ENCODE assay signal across 18 cellular contexts in the genomic region with DNA sequence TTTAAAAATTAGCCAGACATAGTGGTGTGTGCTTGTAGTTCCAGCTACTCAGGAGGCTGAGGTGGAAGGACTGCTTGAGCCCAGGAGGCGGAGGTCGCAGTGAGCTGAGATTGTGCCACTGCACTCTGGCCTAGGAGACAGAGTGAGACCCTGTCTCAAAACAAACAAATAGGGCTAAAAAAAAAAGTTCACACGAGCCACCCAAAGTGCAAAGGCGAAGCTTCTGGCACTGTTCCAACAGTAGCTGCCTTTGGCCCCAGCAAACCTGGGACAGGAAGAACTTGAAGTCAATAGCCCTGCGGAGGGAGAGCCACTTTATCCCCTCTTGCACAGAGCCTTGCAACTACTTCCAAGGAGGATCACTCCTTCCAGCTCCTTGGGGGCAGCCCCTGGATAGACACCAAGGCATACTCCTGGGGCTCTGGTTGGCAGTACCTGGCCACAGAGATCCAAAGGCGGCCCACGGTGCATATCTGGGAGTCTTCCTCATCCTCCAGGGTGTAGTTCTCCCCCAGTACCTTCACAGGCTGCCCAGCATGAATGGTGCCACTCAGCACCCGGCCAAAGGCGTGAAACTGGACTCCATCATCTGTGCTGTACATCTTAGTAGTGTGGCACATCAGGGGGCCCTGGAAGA. TPM values are rescaled to one million over a fixed set of nuclear protein-coding genes. Genes with fewer than 3 reads are reported as not detected.
DNase-seq lines count a peak whose midpoint lies in the region; ATAC-seq, FAIRE-seq and TF ChIP-seq lines count a peak whose summit lies in the region.
"Had no signal": no experiment of that assay in that cellular context is flagged by ENCODE, and none has a peak within 500 bp of the region (broad histone marks: within the 10 kb centered on the region; RNA-seq: fewer than 3 reads in every experiment).

No MANE protein-coding gene starts in this region.

- no peak for DNase-seq in H54 (ENCODE audit: insufficient read length, low spot score)
- no peak for DNase-seq in K562 (ENCODE audit: extremely low read depth in 1 of 4, low spot score in 3 of 4)
- DNase-seq in left lobe of liver (ENCODE audit: low spot score): no peak
- no peak for DNase-seq in upper lobe of right lung
- DNase-seq in DMS79 (lab: John Stamatoyannopoulos, UW): no peak
- no peak for DNase-seq in GM20000 (ENCODE audit: low spot score)
- DNase-seq: CD8-positive, alpha-beta T cell; COR-L47; DMS153; GF-D8; GOT3; KG1 had no signal

- in situ Hi-C loops in K562 (cut with MboI): no loop called here

- no peak overlapping the region for H3K27ac ChIP-seq in K562 (ENCODE audit: extremely low read depth, low read depth, low read length)
- H3K27ac ChIP-seq in upper lobe of right lung: peak overlapping the region; percentile 3
- H3K27ac ChIP-seq: A549 had no signal

- TF ChIP-seq CTCF in K562 (IDR thresholded peaks at IDR 0.05 in 2 of 3, conservative IDR thresholded peaks at IDR 0.05 in 1 of 3; ENCODE audit: insufficient read depth in 2 of 3, low read depth in 1 of 3, low read length in 3 of 3): no peak
- TF ChIP-seq CTCF in upper lobe of right lung (IDR thresholded peaks at IDR 0.05): no peak
- no peak for TF ChIP-seq CTCF in GM20000 (IDR thresholded peaks at IDR 0.05; ENCODE audit: extremely low read depth, missing control alignments)

- peaks cover 93% of the 10 kb centered on the region for H3K36me3 ChIP-seq in K562 (ENCODE audit: control insufficient read depth, insufficient read depth, low read length)
- peaks cover 93% of the 10 kb centered on the region for H3K36me3 ChIP-seq in upper lobe of right lung

- WGBS in K562 (ENCODE audit: insufficient coverage, low coverage, missing lambda C conversion rate): 96% methylated on average over 9 of the region's 9 CpGs

- no peak for FAIRE-seq in H54 (lab: Jason Lieb, UNC)
- no peak for FAIRE-seq in K562 (lab: Jason Lieb, UNC)
- FAIRE-seq: A549, D721Med had no signal

- H3K4me2 ChIP-seq in K562 (ENCODE audit: insufficient read depth, low read length): no peak overlapping the region
- H3K4me2 ChIP-seq: A549 had no signal

- intact Hi-C loops in K562 (cut with micrococcal nuclease) (no loop called here), upper lobe of right lung (cut with DNase I) (no loop called here)

- no peaks in the 10 kb centered on the region for H3K79me2 ChIP-seq in K562 (ENCODE audit: control insufficient read depth, insufficient read depth, low read length)

- ATAC-seq in K562: no peak
- ATAC-seq in left lobe of liver: peak; percentile 47
- no peak for ATAC-seq in upper lobe of right lung
- no peak for ATAC-seq in GM19397 (IDR thresholded peaks at IDR 0.05; ENCODE audit: unreplicated experiment)
- ATAC-seq: A549; CD8-positive, alpha-beta T cell had no signal

- TF ChIP-seq RAD21 in K562 (CRISPR knock-in tag; conservative IDR thresholded peaks at IDR 0.05 in 1 of 2, IDR thresholded peaks at IDR 0.05 in 1 of 2): no peak

- H3K9ac ChIP-seq in K562 (ENCODE audit: insufficient read depth in 1 of 2, low read depth in 2 of 2, low read length in 2 of 2): no peak overlapping the region

- no peak overlapping the region for H3K4me3 ChIP-seq in K562
- H3K4me3 ChIP-seq in upper lobe of right lung: no peak overlapping the region
- H3K4me3 ChIP-seq: A549, HAP-1 had no signal

- H2AFZ ChIP-seq in K562 (ENCODE audit: low read depth, low read length): no peak overlapping the region

- POLR2A ChIA-PET in K562 (lab: Yijun Ruan, JAX): interaction anchor here (0.7 to 1.4 kb wide), 5 partner anchors 11 to 82 kb away, joined by 3 to 4 read pairs (median 3); no protein-coding TSS in a partner anchor

- TF ChIP-seq POLR2A in H54 (IDR thresholded peaks at IDR 0.05; ENCODE audit: low read depth, low read length): peak; percentile 12; the same call in 1 of the 2 replicates
- TF ChIP-seq POLR2A in K562 (conservative IDR thresholded peaks at IDR 0.05): no peak

- no peak for TF ChIP-seq EP300 in K562 (IDR thresholded peaks at IDR 0.05; ENCODE audit: low read length)

- no TSS peak for BruUV-seq in K562 (replicated peaks; lab: Mats Ljungman, UMichigan)

- H3K9me3 ChIP-seq in K562 (replicated peaks; ENCODE audit: control insufficient read depth, insufficient read depth, low read depth, low read length) (no peaks in the 10 kb centered on the region), upper lobe of right lung (no peaks in the 10 kb centered on the region)
- H3K9me3 ChIP-seq: A549, HAP-1 had no signal

- H3K27me3 ChIP-seq in K562 (ENCODE audit: control insufficient read depth in 2 of 2, insufficient read depth in 2 of 2, low read length in 2 of 2) (no peaks in the 10 kb centered on the region), upper lobe of right lung (no peaks in the 10 kb centered on the region)

- H4K20me1 ChIP-seq in K562 (replicated peaks; ENCODE audit: control insufficient read depth, insufficient read depth, low read length): peaks cover 8% of the 10 kb centered on the region; the same call in 1 of the 2 replicates

- H3K4me1 ChIP-seq in K562 (replicated peaks in 1 of 2; ENCODE audit: control insufficient read depth in 2 of 2, insufficient read depth in 2 of 2, low read length in 2 of 2) (no peaks in the 10 kb centered on the region), upper lobe of right lung (no peaks in the 10 kb centered on the region)
- H3K4me1 ChIP-seq: A549, HAP-1 had no signal

- CTCF ChIA-PET in K562 (lab: Yijun Ruan, JAX; ENCODE audit: low intra/inter-chr PET ratio): interaction anchor here (5.4 kb wide), 1 partner anchor 88 kb away, joined by 24 read pairs; no protein-coding TSS in a partner anchor

- no peaks in the 10 kb centered on the region for H3K9me1 ChIP-seq in K562 (ENCODE audit: control insufficient read depth, insufficient read depth, low read length)

RNA-seq across cellular contexts. Expression of a gene that starts 14.7 kb away (rescaled TPM):
- total RNA-seq in K562 (2011; cell fraction: chromatin; rRNA removed; ENCODE audit: low replicate concordance): not detected in 2 replicates
- not detected in 2 replicates for total RNA-seq in K562 (2011; cell fraction: nucleolus; rRNA removed)
- total RNA-seq in K562 (2011; cell fraction: nucleoplasm; rRNA removed): not detected in 2 replicates
- total RNA-seq in K562 (2014; rRNA removed) (not detected in 2 replicates), K562 (2014; rRNA removed; fragmentation: Illumina TruSeq; extraction: Trizol) (not detected in 2 replicates), K562 (2015; rRNA removed; fragmentation: Illumina TruSeq; extraction: Trizol) (not detected in 2 replicates), K562 (2021) (not detected in 2 replicates), left lobe of liver (not detected), upper lobe of right lung (36.4 TPM)
- polyA plus RNA-seq in K562 (2011; rRNA removed) (not detected in 2 replicates), K562 (2014; fragmentation: Illumina TruSeq; extraction: Trizol) (not detected in 2 replicates), K562 (2014; fragmentation: Nextera tagmentation; extraction: Ambion mirVana) (not detected), K562 (2014; rRNA removed) (not detected in 2 replicates)
- polyA plus RNA-seq in K562 (2011; cell fraction: cytosol; rRNA removed): not detected in 2 replicates
- not detected in 2 replicates for polyA plus RNA-seq in K562 (2011; cell fraction: nucleus; rRNA removed)
- polyA plus RNA-seq in K562 (2012): 0.22 TPM in 1 of 2 replicates, not detected in the other
- polyA minus RNA-seq in K562 (2011; rRNA and poly(A)+ RNA removed): not detected in 2 replicates
- not detected in 2 replicates for polyA minus RNA-seq in K562 (2011; cell fraction: cytosol; rRNA and poly(A)+ RNA removed)
- not detected in 2 replicates for polyA minus RNA-seq in K562 (2011; cell fraction: nucleus; rRNA and poly(A)+ RNA removed)
- total RNA-seq: CD8-positive, alpha-beta T cell had no signal
- polyA plus RNA-seq: A549, BJ, CD14-positive monocyte had no signal

RNA-seq across cellular contexts. Expression of a gene that starts 32.3 kb away (rescaled TPM):
- total RNA-seq in K562 (2011; cell fraction: chromatin; rRNA removed; ENCODE audit: low replicate concordance): 1.8 and 2.2 TPM in 2 replicates
- total RNA-seq in K562 (2011; cell fraction: nucleolus; rRNA removed): 0.67 and 0.79 TPM in 2 replicates
- total RNA-seq in K562 (2011; cell fraction: nucleoplasm; rRNA removed): 1.0 and 3.1 TPM in 2 replicates
- total RNA-seq in K562 (2014; rRNA removed) (0.05 and 0.61 TPM in 2 replicates), K562 (2014; rRNA removed; fragmentation: Illumina TruSeq; extraction: Trizol) (0.15 and 0.19 TPM in 2 replicates), K562 (2015; rRNA removed; fragmentation: Illumina TruSeq; extraction: Trizol) (0.04 TPM in 2 replicates), K562 (2021) (0.33 and 0.58 TPM in 2 replicates), left lobe of liver (0.53 TPM), upper lobe of right lung (22.8 TPM)
- polyA plus RNA-seq in K562 (2011; rRNA removed) (0.66 and 1.4 TPM in 2 replicates), K562 (2014; fragmentation: Illumina TruSeq; extraction: Trizol) (0.18 and 0.28 TPM in 2 replicates), K562 (2014; fragmentation: Nextera tagmentation; extraction: Ambion mirVana) (under 1 TPM in 1 of 2 experiments, not detected in 1; 0.17 TPM), K562 (2014; rRNA removed) (0.04 and 0.20 TPM in 2 replicates)
- 0.62 and 0.97 TPM in 2 replicates for polyA plus RNA-seq in K562 (2011; cell fraction: cytosol; rRNA removed)
- polyA plus RNA-seq in K562 (2011; cell fraction: nucleus; rRNA removed): 0.31 and 0.67 TPM in 2 replicates
- 0.10 and 0.15 TPM in 2 replicates for polyA plus RNA-seq in K562 (2012)
- 0.54 and 2.7 TPM in 2 replicates for polyA minus RNA-seq in K562 (2011; rRNA and poly(A)+ RNA removed)
- polyA minus RNA-seq in K562 (2011; cell fraction: cytosol; rRNA and poly(A)+ RNA removed): 0.18 and 0.76 TPM in 2 replicates
- 0.22 and 0.27 TPM in 2 replicates for polyA minus RNA-seq in K562 (2011; cell fraction: nucleus; rRNA and poly(A)+ RNA removed)
- total RNA-seq: CD8-positive, alpha-beta T cell had no signal
- polyA plus RNA-seq: CD14-positive monocyte had no signal

RNA-seq across cellular contexts. Expression of a gene that starts 36.8 kb away (rescaled TPM):
- total RNA-seq in K562 (2011; cell fraction: chromatin; rRNA removed; ENCODE audit: low replicate concordance): 580 and 635 TPM in 2 replicates
- total RNA-seq in K562 (2011; cell fraction: nucleolus; rRNA removed): 198 and 214 TPM in 2 replicates
- 312 and 334 TPM in 2 replicates for total RNA-seq in K562 (2011; cell fraction: nucleoplasm; rRNA removed)
- total RNA-seq in K562 (2014; rRNA removed) (191 and 208 TPM in 2 replicates), K562 (2014; rRNA removed; fragmentation: Illumina TruSeq; extraction: Trizol) (233 and 253 TPM in 2 replicates), K562 (2015; rRNA removed; fragmentation: Illumina TruSeq; extraction: Trizol) (205 and 218 TPM in 2 replicates), K562 (2021) (234 and 245 TPM in 2 replicates), left lobe of liver (33.8 TPM), upper lobe of right lung (74.4 TPM)
- polyA plus RNA-seq in K562 (2011; rRNA removed) (287 and 362 TPM in 2 replicates), K562 (2014; fragmentation: Illumina TruSeq; extraction: Trizol) (222 and 225 TPM in 2 replicates), K562 (2014; fragmentation: Nextera tagmentation; extraction: Ambion mirVana) (100 to 1,000 TPM in 1 of 2 experiments, 10 to 100 TPM in 1; 65.8 to 116 TPM), K562 (2014; rRNA removed) (125 and 138 TPM in 2 replicates)
- 202 and 205 TPM in 2 replicates for polyA plus RNA-seq in K562 (2011; cell fraction: cytosol; rRNA removed)
- 245 and 269 TPM in 2 replicates for polyA plus RNA-seq in K562 (2011; cell fraction: nucleus; rRNA removed)
- polyA plus RNA-seq in K562 (2012): 126 and 176 TPM in 2 replicates
- 919 and 1,083 TPM in 2 replicates for polyA minus RNA-seq in K562 (2011; rRNA and poly(A)+ RNA removed)
- polyA minus RNA-seq in K562 (2011; cell fraction: cytosol; rRNA and poly(A)+ RNA removed): 160 and 168 TPM in 2 replicates
- polyA minus RNA-seq in K562 (2011; cell fraction: nucleus; rRNA and poly(A)+ RNA removed): 120 and 201 TPM in 2 replicates

RNA-seq across cellular contexts. Expression of a gene that starts 52.9 kb away (rescaled TPM):
- 1.1 and 2.2 TPM in 2 replicates for total RNA-seq in K562 (2011; cell fraction: chromatin; rRNA removed; ENCODE audit: low replicate concordance)
- total RNA-seq in K562 (2011; cell fraction: nucleolus; rRNA removed): 0.53 and 1.0 TPM in 2 replicates
- total RNA-seq in K562 (2011; cell fraction: nucleoplasm; rRNA removed): 0.95 and 1.5 TPM in 2 replicates
- total RNA-seq in K562 (2014; rRNA removed): 0.36 and 2.1 TPM in 2 replicates
- total RNA-seq in K562 (2014; rRNA removed; fragmentation: Illumina TruSeq; extraction: Trizol): 0.26 and 0.65 TPM in 2 replicates
- total RNA-seq in K562 (2015; rRNA removed; fragmentation: Illumina TruSeq; extraction: Trizol): 0.07 and 0.45 TPM in 2 replicates
- total RNA-seq in K562 (2021): 0.25 and 1.4 TPM in 2 replicates
- 0.54 and 0.61 TPM in 2 replicates for polyA plus RNA-seq in K562 (2011; rRNA removed)
- polyA plus RNA-seq in K562 (2011; cell fraction: cytosol; rRNA removed): 0.55 and 0.64 TPM in 2 replicates
- polyA plus RNA-seq in K562 (2011; cell fraction: nucleus; rRNA removed): 0.91 and 1.0 TPM in 2 replicates
- 0.85 and 3.1 TPM in 2 replicates for polyA plus RNA-seq in K562 (2012)
- polyA plus RNA-seq in K562 (2014; fragmentation: Illumina TruSeq; extraction: Trizol): 0.58 and 0.96 TPM in 2 replicates
- polyA plus RNA-seq in K562 (2014; fragmentation: Nextera tagmentation; extraction: Ambion mirVana): under 1 TPM in 1 of 2 experiments, not detected in 1; 0.11 TPM
- polyA plus RNA-seq in K562 (2014; rRNA removed): 0.35 and 0.90 TPM in 2 replicates
- polyA minus RNA-seq in K562 (2011; rRNA and poly(A)+ RNA removed): 0.03 and 0.56 TPM in 2 replicates
- polyA minus RNA-seq in K562 (2011; cell fraction: cytosol; rRNA and poly(A)+ RNA removed): not detected in 2 replicates
- polyA minus RNA-seq in K562 (2011; cell fraction: nucleus; rRNA and poly(A)+ RNA removed): 0.22 and 0.27 TPM in 2 replicates
- total RNA-seq in left lobe of liver: 0.23 TPM
- total RNA-seq in upper lobe of right lung: not detected
- total RNA-seq: CD8-positive, alpha-beta T cell had no signal

Comparison
In these comparisons a context has a peak if more than half of its experiments do, and no peak if none do; other contexts are left out.
1. RNA of a gene that starts 14.7 kb away (total RNA-seq): 36.4 TPM in upper lobe of right lung (single experiment); not detected in left lobe of liver (single experiment) and not detected in K562; every median in the first group is over 10 times any median in the second.